In the genomic region with DNA sequence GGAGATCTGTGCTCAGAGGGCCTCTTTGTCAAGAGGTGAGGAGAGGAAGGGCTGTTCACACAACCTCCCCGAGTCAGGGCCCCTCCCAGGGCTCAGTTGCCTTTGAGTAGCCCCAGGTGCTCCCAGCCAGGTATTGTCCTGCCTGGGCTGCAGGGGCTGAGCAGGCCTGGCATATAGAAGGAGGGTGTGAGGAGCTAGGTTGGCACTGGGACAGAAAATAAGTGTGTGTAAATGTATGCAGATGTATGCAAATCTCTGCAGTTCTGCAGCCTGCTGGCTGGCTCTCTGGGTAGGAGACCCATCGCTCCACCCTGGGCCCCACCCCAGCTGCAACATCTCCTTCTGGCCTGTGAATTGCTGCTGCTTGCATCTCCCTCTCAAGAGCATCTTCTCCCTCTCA, we compare ENCODE assay signal across 16 cellular contexts.
"Had no signal": no experiment of that assay in that cellular context is flagged by ENCODE, and none has a peak within 500 bp of the region (broad histone marks: within the 10 kb centered on the region; RNA-seq: fewer than 3 reads in every experiment).

No MANE protein-coding gene starts in this region.

- H3K9me3 ChIP-seq: psoas muscle, right lobe of liver had no signal

- H3K36me3 Mint-ChIP-seq: naive thymus-derived CD8-positive, alpha-beta T cell had no signal

- DNase-seq: activated CD4-positive, alpha-beta memory T cell treated with anti-CD3 and anti-CD28 coated beads, Interleukin-2, amount 10 ng/mL, durations not matched to agents 7 days and 5 days; activated CD4-positive, alpha-beta T cell treated with anti-CD3 and anti-CD28 coated beads for 36 hours; activated CD8-positive, alpha-beta memory T cell treated with anti-CD3 and anti-CD28 coated beads, Interleukin-2, amount 50 U/mL, for 4 hours; activated naive CD4-positive, alpha-beta T cell treated with anti-CD3 and anti-CD28 coated beads for 36 hours; activated T-cell treated with anti-CD3 and anti-CD28 coated beads, Interleukin-2, amount 50 U/mL, for 72 hours; heart right ventricle; naive thymus-derived CD8-positive, alpha-beta T cell; psoas muscle; right lobe of liver; stimulated activated CD4-positive, alpha-beta T cell treated with anti-CD3 and anti-CD28 coated beads, Interleukin-2, amount 100 ng/mL, for 48 hours; stimulated activated naive CD4-positive, alpha-beta T cell treated with Interleukin-2 at 50 U/mL for 16 hours; T-helper 1 cell had no signal

- H3K27me3 Mint-ChIP-seq: activated CD4-positive, alpha-beta T cell treated with anti-CD3 and anti-CD28 coated beads for 36 hours had no signal

- H3K36me3 ChIP-seq: cardiac muscle cell, right lobe of liver had no signal

- H3K27me3 ChIP-seq: cardiac muscle cell, heart right ventricle, right lobe of liver had no signal

- H3K4me3 ChIP-seq: cardiac muscle cell, heart right ventricle, lung, psoas muscle, right lobe of liver had no signal

- H3K4me1 ChIP-seq: psoas muscle had no signal

- H3K27ac Mint-ChIP-seq: activated CD4-positive, alpha-beta memory T cell treated with anti-CD3 and anti-CD28 coated beads, Interleukin-2, amount 10 ng/mL, durations not matched to agents 7 days and 5 days; activated CD4-positive, alpha-beta T cell treated with anti-CD3 and anti-CD28 coated beads for 36 hours; activated naive CD4-positive, alpha-beta T cell treated with anti-CD3 and anti-CD28 coated beads for 36 hours; activated T-cell treated with anti-CD3 and anti-CD28 coated beads, Interleukin-2, amount 50 U/mL, for 72 hours; naive thymus-derived CD8-positive, alpha-beta T cell; type B pancreatic cell had no signal

- H3K4me3 Mint-ChIP-seq: activated CD4-positive, alpha-beta memory T cell treated with anti-CD3 and anti-CD28 coated beads, Interleukin-2, amount 10 ng/mL, durations not matched to agents 7 days and 5 days; activated CD4-positive, alpha-beta T cell treated with anti-CD3 and anti-CD28 coated beads for 36 hours; activated naive CD4-positive, alpha-beta T cell treated with anti-CD3 and anti-CD28 coated beads for 36 hours; activated T-cell treated with anti-CD3 and anti-CD28 coated beads, Interleukin-2, amount 50 U/mL, for 72 hours; naive thymus-derived CD8-positive, alpha-beta T cell; type B pancreatic cell had no signal

- ATAC-seq: activated CD4-positive, alpha-beta T cell treated with anti-CD3 and anti-CD28 coated beads for 36 hours; activated T-cell treated with anti-CD3 and anti-CD28 coated beads, Interleukin-2, amount 50 U/mL, for 72 hours; heart right ventricle; naive thymus-derived CD8-positive, alpha-beta T cell; psoas muscle; right lobe of liver had no signal

- H3K27ac ChIP-seq: cardiac muscle cell, heart right ventricle, psoas muscle, right lobe of liver, VCaP had no signal

- H3K9me3 Mint-ChIP-seq: activated CD4-positive, alpha-beta memory T cell treated with anti-CD3 and anti-CD28 coated beads, Interleukin-2, amount 10 ng/mL, durations not matched to agents 7 days and 5 days; activated naive CD4-positive, alpha-beta T cell treated with anti-CD3 and anti-CD28 coated beads for 36 hours; activated T-cell treated with anti-CD3 and anti-CD28 coated beads, Interleukin-2, amount 50 U/mL, for 72 hours; naive thymus-derived CD8-positive, alpha-beta T cell; type B pancreatic cell had no signal

- H3K4me1 Mint-ChIP-seq: activated CD4-positive, alpha-beta memory T cell treated with anti-CD3 and anti-CD28 coated beads, Interleukin-2, amount 10 ng/mL, durations not matched to agents 7 days and 5 days; activated CD4-positive, alpha-beta T cell treated with anti-CD3 and anti-CD28 coated beads for 36 hours had no signal
